1 cellular context compared by ENCODE assay signal in genomic region chr19:6459356-6460098, GRCh38.
TF ChIP-seq lines count a peak whose summit lies in the region.

SLC25A23 (minus strand) TSS chr19:6459792; CDS start chr19:6459628, 164 bp downstream.

TF ChIP-seq in IMR-90, 13 proteins besides CTCF, POLR2A, EP300 and RAD21 (continued from another document):
- TF ChIP-seq USF2 (IDR thresholded peaks at IDR 0.05; ENCODE audit: low read depth, low read length) (no peak), FOS (IDR thresholded peaks at IDR 0.05; ENCODE audit: low read depth, low read length) (no peak)
